Comparison of ENCODE assay signal across 9 cellular contexts in the genomic region with DNA sequence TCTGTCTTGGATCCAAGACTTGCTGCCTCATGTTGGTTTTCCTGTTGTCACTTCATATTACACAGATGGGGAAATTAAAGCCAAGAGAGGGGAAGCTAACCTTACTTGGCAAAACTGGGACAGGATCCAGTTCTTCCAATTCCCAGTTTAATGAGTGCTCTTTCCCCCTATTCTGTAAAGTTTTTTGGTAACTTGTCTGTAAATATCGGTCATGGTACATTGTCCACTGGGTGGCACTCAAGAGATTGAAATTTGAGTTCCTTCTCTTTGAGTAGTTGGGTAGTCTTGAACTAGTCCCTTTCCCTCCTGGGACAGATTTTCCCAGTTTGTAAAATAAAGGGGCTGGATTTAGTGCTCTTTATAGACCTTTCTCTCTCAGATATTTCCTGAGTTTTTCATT. TPM values are rescaled to one million over a fixed set of nuclear protein-coding genes. Genes with fewer than 3 reads are reported as not detected.
A peak's percentile ranks its signal among the peaks of the same experiment; 100 is the strongest.
DNase-seq lines count a peak whose midpoint lies in the region; ATAC-seq and TF ChIP-seq lines count a peak whose summit lies in the region.
"Had no signal": no experiment of that assay in that cellular context is flagged by ENCODE, and none has a peak within 500 bp of the region (broad histone marks: within the 10 kb centered on the region; RNA-seq: fewer than 3 reads in every experiment).

No MANE protein-coding gene starts in this region.

- no peak overlapping the region for H3K4me3 Mint-ChIP-seq in neural progenitor cell
- H3K4me3 Mint-ChIP-seq: brain had no signal

- no peak overlapping the region for H3K27ac Mint-ChIP-seq in neural progenitor cell
- H3K27ac Mint-ChIP-seq: brain had no signal

- H3K9ac ChIP-seq in neural progenitor cell: no peak overlapping the region

- H3K4me1 ChIP-seq in neural progenitor cell: no peaks in the 10 kb centered on the region

- no peaks in the 10 kb centered on the region for H4K20me1 ChIP-seq in neural progenitor cell (ENCODE audit: low read depth)

- no peaks in the 10 kb centered on the region for H3K36me3 ChIP-seq in neural progenitor cell

- no peak for ATAC-seq in GM19324 (IDR thresholded peaks at IDR 0.05; ENCODE audit: low FRiP score, unreplicated experiment)
- no peak for ATAC-seq in HG02610 (IDR thresholded peaks at IDR 0.05; ENCODE audit: unreplicated experiment)

- peak; percentile 50 for TF ChIP-seq CTCF in neural progenitor cell (IDR thresholded peaks at IDR 0.05)

- no peaks in the 10 kb centered on the region for H3K27me3 ChIP-seq in neural progenitor cell

- H2AFZ ChIP-seq in neural progenitor cell (replicated peaks): no peak overlapping the region

- H3K79me2 ChIP-seq in neural progenitor cell (ENCODE audit: low read depth): no peaks in the 10 kb centered on the region

- peaks cover 2% of the 10 kb centered on the region for H3K9me3 Mint-ChIP-seq in neural progenitor cell

- no peaks in the 10 kb centered on the region for H3F3A ChIP-seq in neural progenitor cell (ENCODE audit: low read depth)

- peak; percentile 6 for DNase-seq in stimulated activated CD4-positive, alpha-beta T cell treated with anti-CD3 and anti-CD28 coated beads, Interleukin-15, amount 100 ng/mL, for 24 hours
- no peak for DNase-seq in stimulated activated CD4-positive, alpha-beta T cell treated with anti-CD3 and anti-CD28 coated beads, Interleukin-2, amount 100 ng/mL, for 24 hours
- DNase-seq in NCI-H2227 (lab: John Stamatoyannopoulos, UW; ENCODE audit: unreplicated experiment) (peak; percentile 45), dedifferentiated amniotic fluid mesenchymal stem cell (ENCODE audit: extremely low spot score) (peak; percentile 27), neural progenitor cell (ENCODE audit: low spot score) (peak; percentile 27), activated gamma-delta T cell treated with Interleukin-2 at 50 U/mL for 16 hours (no peak)

- H3K4me2 ChIP-seq in neural progenitor cell: no peak overlapping the region

- no peaks in the 10 kb centered on the region for H3K4me1 Mint-ChIP-seq in neural progenitor cell
- H3K4me1 Mint-ChIP-seq: brain had no signal

- no peaks in the 10 kb centered on the region for H3K36me3 Mint-ChIP-seq in neural progenitor cell
- H3K36me3 Mint-ChIP-seq: brain had no signal

- H3K27ac ChIP-seq in neural progenitor cell: no peak overlapping the region

- no peak overlapping the region for H3K4me3 ChIP-seq in neural progenitor cell

- H3K9me3 ChIP-seq in neural progenitor cell (ENCODE audit: low read depth): no peaks in the 10 kb centered on the region

- no peaks in the 10 kb centered on the region for H3K27me3 Mint-ChIP-seq in neural progenitor cell (ENCODE audit: insufficient read depth, low read depth)
- H3K27me3 Mint-ChIP-seq: brain had no signal

RNA-seq across cellular contexts. Expression of a gene that starts 12.4 kb away (rescaled TPM):
- 11.2 and 19.0 TPM in 2 replicates for total RNA-seq in neural progenitor cell (ENCODE audit: low replicate concordance)

RNA-seq across cellular contexts. Expression of a gene that starts 21.3 kb away (rescaled TPM):
- not detected in 2 replicates for total RNA-seq in neural progenitor cell (ENCODE audit: low replicate concordance)

Comparison
In these comparisons a context has a peak if more than half of its experiments do, and no peak if none do; other contexts are left out.
1. DNase-seq: peak in stimulated activated CD4-positive, alpha-beta T cell treated with anti-CD3 and anti-CD28 coated beads, Interleukin-15, amount 100 ng/mL, for 24 hours (single experiment), NCI-H2227 (single experiment), dedifferentiated amniotic fluid mesenchymal stem cell (single experiment) and neural progenitor cell (single experiment); none in stimulated activated CD4-positive, alpha-beta T cell treated with anti-CD3 and anti-CD28 coated beads, Interleukin-2, amount 100 ng/mL, for 24 hours (0 of 2) and activated gamma-delta T cell treated with Interleukin-2 at 50 U/mL for 16 hours (single experiment).